1 cellular context compared by ENCODE assay signal in genomic region chr7:16945372-16945771, GRCh38.
TF ChIP-seq lines count a peak whose summit lies in the region.

No MANE protein-coding gene starts in this region.

TF ChIP-seq in H1, 55 proteins besides CTCF, POLR2A, EP300 and RAD21 (continued from another document):
- TF ChIP-seq CHD7 (IDR thresholded peaks at IDR 0.05; ENCODE audit: insufficient replicate concordance, low read length) (no peak), ASH2L (IDR thresholded peaks at IDR 0.05; ENCODE audit: low read length) (no peak), MAX (IDR thresholded peaks at IDR 0.05) (no peak), POLR2AphosphoS5 (IDR thresholded peaks at IDR 0.05; ENCODE audit: low read depth, low read length) (no peak), HDAC6 (IDR thresholded peaks at IDR 0.05; ENCODE audit: low read depth, low read length) (no peak), RXRA (IDR thresholded peaks at IDR 0.05; ENCODE audit: insufficient read depth, low read depth, low read length) (no peak), CHD1 (IDR thresholded peaks at IDR 0.05; ENCODE audit: low read depth, low read length) (no peak), PHF8 (conservative IDR thresholded peaks at IDR 0.05; ENCODE audit: low read depth, low read length) (no peak), SP4 (IDR thresholded peaks at IDR 0.05; ENCODE audit: low read length) (no peak), POU5F1 (IDR thresholded peaks at IDR 0.05; ENCODE audit: low read depth, low read length) (no peak), EGR1 (IDR thresholded peaks at IDR 0.05; ENCODE audit: borderline replicate concordance, low read depth, low read length) (no peak), ZNF274 (IDR thresholded peaks at IDR 0.05; ENCODE audit: borderline replicate concordance, extremely low read depth, low read length) (no peak), TBP (IDR thresholded peaks at IDR 0.05; ENCODE audit: low read depth, low read length) (no peak), HDAC2 (IDR thresholded peaks at IDR 0.05; ENCODE audit: borderline replicate concordance in 1 of 2, low read depth in 2 of 2, low read length in 2 of 2) (no peak)
